ENCODE assay signal across 1 cellular context in the genomic region with DNA sequence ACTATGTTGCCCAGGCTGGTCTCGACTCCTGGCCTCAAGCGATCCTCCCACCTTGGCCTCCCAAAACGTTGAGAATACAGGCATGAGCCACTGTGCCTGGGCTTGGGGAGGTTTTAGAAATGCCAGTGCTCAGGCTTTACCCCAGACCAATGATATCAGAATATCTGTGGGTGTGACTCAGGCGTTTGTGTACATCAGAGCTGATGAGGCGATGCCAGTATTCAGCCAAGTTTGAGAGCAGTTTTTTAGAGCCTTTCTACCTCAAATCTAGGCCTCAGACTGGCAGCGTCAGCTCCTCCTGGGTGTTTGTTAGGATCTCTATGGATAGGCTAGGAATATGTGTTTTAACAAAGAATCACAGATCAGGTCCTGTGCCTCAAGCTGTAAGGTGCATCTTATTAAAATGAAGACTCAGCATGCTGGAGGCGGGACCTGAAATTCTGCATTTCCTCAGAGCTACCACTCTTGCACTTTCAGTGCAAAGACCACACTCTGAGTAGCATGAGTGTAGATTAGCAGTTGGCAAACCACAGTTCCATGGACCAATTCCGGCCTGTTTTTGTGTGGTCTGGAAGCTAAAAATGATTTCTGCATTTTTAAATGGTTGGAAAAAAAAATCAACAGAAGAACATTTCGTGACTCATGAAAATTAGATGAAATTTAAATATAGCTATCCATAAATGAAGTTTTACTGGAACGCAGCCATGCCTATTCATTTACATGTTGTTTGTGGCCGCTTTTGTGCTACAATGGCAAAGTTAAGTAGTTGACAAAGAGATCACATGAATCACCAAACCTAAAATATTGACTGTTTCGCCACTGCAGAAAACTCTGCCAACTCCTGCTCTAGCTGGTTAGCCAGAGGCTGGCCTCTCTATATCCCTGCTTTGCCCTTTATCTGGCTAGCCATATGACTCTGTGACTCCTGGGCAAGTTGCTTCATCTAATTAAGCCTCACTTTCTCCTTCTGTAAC.
TF ChIP-seq lines count a peak whose summit lies in the region.

No MANE protein-coding gene starts in this region.

TF ChIP-seq in IMR-90, 13 proteins besides CTCF, POLR2A, EP300 and RAD21 (continued from another document):
- TF ChIP-seq CEBPB (IDR thresholded peaks at IDR 0.05; ENCODE audit: low read depth, low read length) (no peak), RFX5 (IDR thresholded peaks at IDR 0.05; ENCODE audit: low read depth, low read length) (no peak), MXI1 (IDR thresholded peaks at IDR 0.05; ENCODE audit: borderline replicate concordance, low read depth, low read length) (no peak)
- TF ChIP-seq, protein P1, sequence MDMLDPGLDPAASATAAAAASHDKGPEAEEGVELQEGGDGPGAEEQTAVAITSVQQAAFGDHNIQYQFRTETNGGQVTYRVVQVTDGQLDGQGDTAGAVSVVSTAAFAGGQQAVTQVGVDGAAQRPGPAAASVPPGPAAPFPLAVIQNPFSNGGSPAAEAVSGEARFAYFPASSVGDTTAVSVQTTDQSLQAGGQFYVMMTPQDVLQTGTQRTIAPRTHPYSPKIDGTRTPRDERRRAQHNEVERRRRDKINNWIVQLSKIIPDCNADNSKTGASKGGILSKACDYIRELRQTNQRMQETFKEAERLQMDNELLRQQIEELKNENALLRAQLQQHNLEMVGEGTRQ (IDR thresholded peaks at IDR 0.05; ENCODE audit: low read depth, low read length): no peak
